ENCODE assay signal across 11 cellular contexts in genomic region chr16:88855736-88856121, GRCh38. TPM values are rescaled to one million over a fixed set of nuclear protein-coding genes. Genes with fewer than 3 reads are reported as not detected.
DNase-seq lines count a peak whose midpoint lies in the region; ATAC-seq lines count a peak whose summit lies in the region.
"Had no signal": no experiment of that assay in that cellular context is flagged by ENCODE, and none has a peak within 500 bp of the region (broad histone marks: within the 10 kb centered on the region; RNA-seq: fewer than 3 reads in every experiment).

No MANE protein-coding gene starts in this region.

- peaks cover 22% of the 10 kb centered on the region for H3K4me1 Mint-ChIP-seq in activated CD4-positive, alpha-beta T cell treated with anti-CD3 and anti-CD28 coated beads for 36 hours
- H3K4me1 Mint-ChIP-seq in activated naive CD8-positive, alpha-beta T cell treated with anti-CD3 and anti-CD28 coated beads, Interleukin-2, amount 10 ng/mL, durations not matched to agents 7 days and 5 days: peaks cover 21% of the 10 kb centered on the region
- H3K4me1 Mint-ChIP-seq in immature natural killer cell: peaks cover 33 to 43% of the 10 kb centered on the region in 2 donors

- peaks cover 35% of the 10 kb centered on the region for H3K4me1 ChIP-seq in stomach smooth muscle (ENCODE audit: control insufficient read depth, insufficient read depth, low read length)

- no peaks in the 10 kb centered on the region for H3K27me3 ChIP-seq in stomach smooth muscle (ENCODE audit: control insufficient read depth in 1 of 2, insufficient read depth in 2 of 2, low read length in 2 of 2)
- H3K27me3 ChIP-seq: adrenal gland had no signal

- peak overlapping the region; percentile 71 for H3K4me3 Mint-ChIP-seq in activated CD4-positive, alpha-beta T cell treated with anti-CD3 and anti-CD28 coated beads for 36 hours
- H3K4me3 Mint-ChIP-seq in activated naive CD8-positive, alpha-beta T cell treated with anti-CD3 and anti-CD28 coated beads, Interleukin-2, amount 10 ng/mL, durations not matched to agents 7 days and 5 days: peak overlapping the region; percentile 70
- H3K4me3 Mint-ChIP-seq in immature natural killer cell: peak overlapping the region; percentile 62 to 81 (median 75)

- no peaks in the 10 kb centered on the region for H3K9me3 Mint-ChIP-seq in activated CD4-positive, alpha-beta T cell treated with anti-CD3 and anti-CD28 coated beads for 36 hours (ENCODE audit: low read depth)
- H3K9me3 Mint-ChIP-seq in activated naive CD8-positive, alpha-beta T cell treated with anti-CD3 and anti-CD28 coated beads, Interleukin-2, amount 10 ng/mL, durations not matched to agents 7 days and 5 days: no peaks in the 10 kb centered on the region
- H3K9me3 Mint-ChIP-seq in immature natural killer cell: no peaks in the 10 kb centered on the region

- peaks cover 11% of the 10 kb centered on the region for H3K36me3 Mint-ChIP-seq in activated CD4-positive, alpha-beta T cell treated with anti-CD3 and anti-CD28 coated beads for 36 hours (ENCODE audit: low read depth)
- H3K36me3 Mint-ChIP-seq in activated naive CD8-positive, alpha-beta T cell treated with anti-CD3 and anti-CD28 coated beads, Interleukin-2, amount 10 ng/mL, durations not matched to agents 7 days and 5 days: peaks cover 2% of the 10 kb centered on the region
- H3K36me3 Mint-ChIP-seq in immature natural killer cell: peaks cover 0 to 9% (median 0%) of the 10 kb centered on the region in 3 donors

- peaks cover 17 to 20% of the 10 kb centered on the region in 2 donors for H3K36me3 ChIP-seq in stomach smooth muscle (ENCODE audit: control insufficient read depth in 2 of 2, insufficient read depth in 2 of 2, low read length in 2 of 2)

- no peak overlapping the region for H3K27ac ChIP-seq in stomach smooth muscle (ENCODE audit: low read length)

- CTCF ChIA-PET in activated CD4-positive, alpha-beta T cell treated with anti-CD3 and anti-CD28 coated beads for 36 hours (lab: Charles Lee): interaction anchor here (3.1 kb wide), 1 partner anchor 40 kb away, joined by 17 read pairs; no protein-coding TSS in a partner anchor

- peak overlapping the region in 1 of 2 donors; percentile 15 for H3K9ac ChIP-seq in stomach smooth muscle (ENCODE audit: low read length in 2 of 2)

- POLR2A ChIA-PET in activated CD4-positive, alpha-beta T cell treated with anti-CD3 and anti-CD28 coated beads for 36 hours (lab: Charles Lee): no interaction called here
- POLR2A ChIA-PET in activated naive CD8-positive, alpha-beta T cell treated with anti-CD3 and anti-CD28 coated beads, Interleukin-2, amount 10 ng/mL, durations not matched to agents 7 days and 5 days (lab: Charles Lee): no interaction called here

- no peak overlapping the region for H3K27ac Mint-ChIP-seq in activated CD4-positive, alpha-beta T cell treated with anti-CD3 and anti-CD28 coated beads for 36 hours
- H3K27ac Mint-ChIP-seq in activated naive CD8-positive, alpha-beta T cell treated with anti-CD3 and anti-CD28 coated beads, Interleukin-2, amount 10 ng/mL, durations not matched to agents 7 days and 5 days: peak overlapping the region; percentile 67
- H3K27ac Mint-ChIP-seq in immature natural killer cell: peak overlapping the region in 4 of 6 donors; percentile 57 to 76 (median 69)

- intact Hi-C loops in activated CD4-positive, alpha-beta T cell treated with anti-CD3 and anti-CD28 coated beads for 36 hours (cut with DNase I, micrococcal nuclease): loop anchor here (2.0 to 10.0 kb wide), 8 partner anchors 43 to 1017 kb away; partner anchors contain the start of genes CDT1 (in 1 of the 2), SPATA2L (in 1 of the 2) and TCF25 (in 1 of the 2)

- peak overlapping the region; percentile 43 to 76 for H3K4me3 ChIP-seq in stomach smooth muscle (ENCODE audit: low read length in 2 of 2)

- ATAC-seq in activated CD4-positive, alpha-beta T cell treated with anti-CD3 and anti-CD28 coated beads for 36 hours: no peak
- no peak for ATAC-seq in activated naive CD8-positive, alpha-beta T cell treated with anti-CD3 and anti-CD28 coated beads, Interleukin-2, amount 10 ng/mL, durations not matched to agents 7 days and 5 days (ENCODE audit: low read depth)
- ATAC-seq in HG03520 (IDR thresholded peaks at IDR 0.05; ENCODE audit: unreplicated experiment) (no peak), GM19351 (IDR thresholded peaks at IDR 0.05; ENCODE audit: unreplicated experiment) (no peak)

- no peaks in the 10 kb centered on the region for H3K27me3 Mint-ChIP-seq in activated CD4-positive, alpha-beta T cell treated with anti-CD3 and anti-CD28 coated beads for 36 hours
- no peaks in the 10 kb centered on the region for H3K27me3 Mint-ChIP-seq in activated naive CD8-positive, alpha-beta T cell treated with anti-CD3 and anti-CD28 coated beads, Interleukin-2, amount 10 ng/mL, durations not matched to agents 7 days and 5 days
- peaks cover 3 to 7% (median 4%) of the 10 kb centered on the region in 3 donors for H3K27me3 Mint-ChIP-seq in immature natural killer cell (ENCODE audit: low read depth in 3 of 3)

- H3K9me3 ChIP-seq in stomach smooth muscle (ENCODE audit: control insufficient read depth in 2 of 2, low read length in 2 of 2): no peaks in the 10 kb centered on the region
- H3K9me3 ChIP-seq: adrenal gland had no signal

- no peak for DNase-seq in activated CD4-positive, alpha-beta T cell treated with anti-CD3 and anti-CD28 coated beads for 36 hours
- DNase-seq in activated CD4-positive, alpha-beta T cell treated with anti-CD3 and anti-CD28 coated beads for 1 hour: no peak
- DNase-seq in activated naive CD8-positive, alpha-beta T cell treated with anti-CD3 and anti-CD28 coated beads, Interleukin-2, amount 10 ng/mL, durations not matched to agents 7 days and 5 days: no peak
- DNase-seq in immature natural killer cell (no peak), OCI-M2 (lab: John Stamatoyannopoulos, UW; ENCODE audit: unreplicated experiment) (no peak)
- DNase-seq: stimulated activated CD4-positive, alpha-beta T cell treated with anti-CD3 and anti-CD28 coated beads, Interleukin-12 subunit alpha, Interleukin-12 subunit beta, amount 100 ng/mL, for 4 hours had no signal

RNA-seq across cellular contexts. Expression of gene GALNS, which starts 1.0 kb away (rescaled TPM):
- 10 to 100 TPM; 20.1 TPM for total RNA-seq in activated CD4-positive, alpha-beta T cell treated with anti-CD3 and anti-CD28 coated beads for 36 hours
- 10 to 100 TPM; 50.9 to 51.8 TPM for total RNA-seq in activated naive CD8-positive, alpha-beta T cell treated with anti-CD3 and anti-CD28 coated beads, Interleukin-2, amount 10 ng/mL, durations not matched to agents 7 days and 5 days
- 10 to 100 TPM; 10.4 to 15.4 (median 10.9) TPM for polyA plus RNA-seq in immature natural killer cell

RNA-seq across cellular contexts. Expression of gene TRAPPC2L, which starts 1.2 kb away (rescaled TPM):
- total RNA-seq in activated CD4-positive, alpha-beta T cell treated with anti-CD3 and anti-CD28 coated beads for 36 hours: 10 to 100 TPM; 43.3 to 50.7 TPM
- 10 to 100 TPM; 47.4 to 50.9 TPM for total RNA-seq in activated naive CD8-positive, alpha-beta T cell treated with anti-CD3 and anti-CD28 coated beads, Interleukin-2, amount 10 ng/mL, durations not matched to agents 7 days and 5 days
- 100 to 1,000 TPM; 101 to 138 (median 113) TPM for polyA plus RNA-seq in immature natural killer cell

RNA-seq across cellular contexts. Expression of gene PABPN1L, which starts 10.7 kb away (rescaled TPM):
- not detected for total RNA-seq in activated CD4-positive, alpha-beta T cell treated with anti-CD3 and anti-CD28 coated beads for 36 hours
- total RNA-seq in activated naive CD8-positive, alpha-beta T cell treated with anti-CD3 and anti-CD28 coated beads, Interleukin-2, amount 10 ng/mL, durations not matched to agents 7 days and 5 days: not detected
- polyA plus RNA-seq in immature natural killer cell: not detected
- total RNA-seq: NCI-H460 had no signal

RNA-seq across cellular contexts. Expression of gene APRT, which starts 44.0 kb away (rescaled TPM):
- total RNA-seq in activated CD4-positive, alpha-beta T cell treated with anti-CD3 and anti-CD28 coated beads for 36 hours: 100 to 1,000 TPM; 105 to 179 TPM
- 100 to 1,000 TPM; 124 to 139 TPM for total RNA-seq in activated naive CD8-positive, alpha-beta T cell treated with anti-CD3 and anti-CD28 coated beads, Interleukin-2, amount 10 ng/mL, durations not matched to agents 7 days and 5 days
- polyA plus RNA-seq in immature natural killer cell: 100 to 1,000 TPM; 432 to 476 (median 450) TPM

RNA-seq across cellular contexts. Expression of gene CDT1, which starts 52.1 kb away (rescaled TPM):
- 100 to 1,000 TPM; 136 to 182 TPM for total RNA-seq in activated CD4-positive, alpha-beta T cell treated with anti-CD3 and anti-CD28 coated beads for 36 hours
- total RNA-seq in activated naive CD8-positive, alpha-beta T cell treated with anti-CD3 and anti-CD28 coated beads, Interleukin-2, amount 10 ng/mL, durations not matched to agents 7 days and 5 days: 100 to 1,000 TPM; 135 to 140 TPM
- 1 to 10 TPM in 2 of 3 donors, not detected in 1; 1.3 to 3.1 TPM for polyA plus RNA-seq in immature natural killer cell
